13 cellular contexts compared by ENCODE assay signal in the genomic region with DNA sequence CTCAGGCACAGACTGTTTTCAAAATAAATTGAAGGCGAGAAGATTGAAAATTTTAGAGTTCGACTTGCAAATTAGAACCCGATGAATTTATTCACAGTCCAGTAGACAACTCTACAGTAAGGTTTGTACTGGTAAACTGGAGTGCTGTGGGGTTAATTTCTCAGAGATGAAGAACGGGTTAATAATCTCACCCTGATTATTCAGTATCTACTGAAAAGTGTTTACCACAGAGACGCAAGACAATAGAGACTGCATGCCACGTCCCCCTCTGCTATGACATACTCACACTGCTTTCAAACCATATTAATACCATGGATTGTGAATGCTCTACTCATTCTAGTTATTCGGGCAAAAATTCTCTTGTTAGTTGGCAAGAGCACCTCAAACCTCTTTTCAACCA. TPM values are rescaled to one million over a fixed set of nuclear protein-coding genes. Genes with fewer than 3 reads are reported as not detected.
DNase-seq lines count a peak whose midpoint lies in the region; ATAC-seq and TF ChIP-seq lines count a peak whose summit lies in the region.
"Had no signal": no experiment of that assay in that cellular context is flagged by ENCODE, and none has a peak within 500 bp of the region (broad histone marks: within the 10 kb centered on the region; RNA-seq: fewer than 3 reads in every experiment).

No MANE protein-coding gene starts in this region.

- H3K27ac ChIP-seq in A673 (ENCODE audit: low read depth, low read length, poor library complexity, severe bottlenecking), result no peak overlapping the region
- H3K27ac ChIP-seq in dorsolateral prefrontal cortex, result peak overlapping the region; percentile 41 to 99 (median 93)
- no peak overlapping the region for H3K27ac ChIP-seq in gastroesophageal sphincter
- H3K27ac ChIP-seq in tibial artery, result no peak overlapping the region
- H3K27ac ChIP-seq: SK-N-MC, WERI-Rb-1 had no signal

- H3K4me3 ChIP-seq in A673 (ENCODE audit: low read depth, low read length, poor library complexity, severe bottlenecking) (no peak overlapping the region), dorsolateral prefrontal cortex (peak overlapping the region in 41 of 59 donors; percentile 4 to 54 (median 30)), neuron (ENCODE audit: low read length) (no peak overlapping the region), gastroesophageal sphincter (no peak overlapping the region), tibial artery (no peak overlapping the region)
- H3K4me3 ChIP-seq: SK-N-MC had no signal

- no TSS peak for BruUV-seq in A673 (replicated peaks; lab: Mats Ljungman, UMichigan)

- intact Hi-C loops in A673 (cut with micrococcal nuclease; ENCODE audit: unreplicated experiment) (loop anchor here (5.0 to 10.0 kb wide), 2 partner anchors 306 to 734 kb away; a partner anchor contains a TSS), dorsolateral prefrontal cortex (cut with DNase I) (loop anchor here (2.0 to 10.0 kb wide), 3 partner anchors 36 to 366 kb away; a partner anchor contains a TSS), tibial artery (cut with DNase I; ENCODE audit: low total_unique reads) (no loop called here)

- H3K27me3 ChIP-seq in A673 (replicated peaks; ENCODE audit: insufficient read depth, low read depth, low read length, poor library complexity), result no peaks in the 10 kb centered on the region
- peaks cover 0 to 2% (median 0%) of the 10 kb centered on the region in 45 donors for H3K27me3 ChIP-seq in dorsolateral prefrontal cortex
- no peaks in the 10 kb centered on the region for H3K27me3 ChIP-seq in neuron (ENCODE audit: insufficient read depth, low read length)
- H3K27me3 ChIP-seq in gastroesophageal sphincter, result no peaks in the 10 kb centered on the region
- no peaks in the 10 kb centered on the region for H3K27me3 ChIP-seq in tibial artery

- H3K9me3 ChIP-seq in A673 (ENCODE audit: low read depth, low read length, poor library complexity, severe bottlenecking) (no peaks in the 10 kb centered on the region), neuron (ENCODE audit: low read length) (no peaks in the 10 kb centered on the region), gastroesophageal sphincter (no peaks in the 10 kb centered on the region), tibial artery (no peaks in the 10 kb centered on the region)

- POLR2A ChIA-PET in A673 (lab: Charles Lee; ENCODE audit: low non-redundant PET), result interaction anchor here (0.7 kb wide), 1 partner anchor 738 kb away, joined by 5 read pairs; no protein-coding TSS in a partner anchor

- TF ChIP-seq EP300 in gastroesophageal sphincter (IDR thresholded peaks at IDR 0.05), result no peak

- WGBS in gastroesophageal sphincter (ENCODE audit: low coverage in 1 of 2), 2 donors, result 56 to 64% methylated on average over 7 of the region's 7 CpGs

- peak; percentile 19 for DNase-seq in A673 (ENCODE audit: low spot score)
- peak; percentile 55 for DNase-seq in NCI-H69 (lab: John Stamatoyannopoulos, UW)
- peak in 1 of 10 donors; percentile 54 for DNase-seq in dorsolateral prefrontal cortex
- no peak for DNase-seq in NCI-H2081 treated with DMSO at 0.1 percent for 48 hours (lab: John Stamatoyannopoulos, UW)
- DNase-seq in NCI-H2171 (lab: John Stamatoyannopoulos, UW), result no peak
- DNase-seq in tibial artery, result no peak
- DNase-seq: activated naive CD4-positive, alpha-beta T cell treated with anti-CD3 and anti-CD28 coated beads for 36 hours; WERI-Rb-1 had no signal

- TF ChIP-seq CTCF in A673 (conservative IDR thresholded peaks at IDR 0.05; ENCODE audit: low read depth, low read length) (no peak), dorsolateral prefrontal cortex (IDR thresholded peaks at IDR 0.05 in 54 of 56, conservative IDR thresholded peaks at IDR 0.05 in 2 of 56; ENCODE audit: low read depth in 1 of 56, partially characterized antibody in 56 of 56) (peak in 1 of 56 donors; percentile 17), gastroesophageal sphincter (IDR thresholded peaks at IDR 0.05) (no peak), tibial artery (IDR thresholded peaks at IDR 0.05) (no peak)

- TF ChIP-seq POLR2A in gastroesophageal sphincter (IDR thresholded peaks at IDR 0.05), result no peak

- H3K4me1 ChIP-seq in A673 (ENCODE audit: insufficient read depth, low read length, poor library complexity, severe bottlenecking) (peaks cover 9% of the 10 kb centered on the region), neuron (ENCODE audit: insufficient read depth, low read length) (peaks cover 7% of the 10 kb centered on the region), gastroesophageal sphincter (no peaks in the 10 kb centered on the region), tibial artery (no peaks in the 10 kb centered on the region)

- H3K36me3 ChIP-seq in A673 (ENCODE audit: insufficient read depth, low read length, poor library complexity, severe bottlenecking), result no peaks in the 10 kb centered on the region
- H3K36me3 ChIP-seq in neuron (ENCODE audit: insufficient read depth, low read length), result no peaks in the 10 kb centered on the region
- H3K36me3 ChIP-seq in gastroesophageal sphincter, result no peaks in the 10 kb centered on the region
- H3K36me3 ChIP-seq in tibial artery, result no peaks in the 10 kb centered on the region
- H3K36me3 ChIP-seq: WERI-Rb-1 had no signal

- H2AFZ ChIP-seq in neuron (ENCODE audit: low read depth, low read length), result peak overlapping the region; percentile 20

- CTCF ChIA-PET in A673 (lab: Charles Lee), result no interaction called here

- ATAC-seq in gastroesophageal sphincter, result no peak
- ATAC-seq: left lobe of liver; natural killer cell treated with Interleukin-12 subunit alpha and Interleukin-12 subunit beta and Interleukin-15 and Interleukin-18, amount 100 ng/mL, for 72 hours had no signal

RNA-seq across cellular contexts. Expression of a gene that starts 36.1 kb away (rescaled TPM):
- total RNA-seq in A673 (2021), result 89.4 and 92.7 TPM in 2 replicates
- total RNA-seq in dorsolateral prefrontal cortex, result 100 to 1,000 TPM in 73 of 120 experiments, 10 to 100 TPM in 47; 50.4 to 286 (median 109) TPM
- total RNA-seq in gastroesophageal sphincter, result 100 to 1,000 TPM; 229 to 307 (median 268) TPM

RNA-seq across cellular contexts. Expression of a gene that starts 48.4 kb away (rescaled TPM):
- 64.2 and 67.5 TPM in 2 replicates for total RNA-seq in A673 (2021)
- total RNA-seq in dorsolateral prefrontal cortex, result 10 to 100 TPM; 34.3 to 83.7 (median 49.3) TPM
- 100 to 1,000 TPM in 3 of 4 donors, 10 to 100 TPM in 1; 68.6 to 199 (median 113) TPM for total RNA-seq in gastroesophageal sphincter

Comparison
In these comparisons a context has a peak if more than half of its experiments do, and no peak if none do; other contexts are left out.
1. DNase-seq: peak in A673 (single experiment) and NCI-H69 (single experiment); none in NCI-H2081 treated with DMSO at 0.1 percent for 48 hours (single experiment), NCI-H2171 (single experiment) and tibial artery (0 of 2).
2. H3K27ac ChIP-seq: peak in dorsolateral prefrontal cortex (59 of 59); none in A673 (single experiment), gastroesophageal sphincter (0 of 4) and tibial artery (0 of 2).
3. H3K4me3 ChIP-seq: peak in dorsolateral prefrontal cortex (41 of 59); none in A673 (single experiment), neuron (single experiment), gastroesophageal sphincter (0 of 2) and tibial artery (0 of 2).